In the genomic region with DNA sequence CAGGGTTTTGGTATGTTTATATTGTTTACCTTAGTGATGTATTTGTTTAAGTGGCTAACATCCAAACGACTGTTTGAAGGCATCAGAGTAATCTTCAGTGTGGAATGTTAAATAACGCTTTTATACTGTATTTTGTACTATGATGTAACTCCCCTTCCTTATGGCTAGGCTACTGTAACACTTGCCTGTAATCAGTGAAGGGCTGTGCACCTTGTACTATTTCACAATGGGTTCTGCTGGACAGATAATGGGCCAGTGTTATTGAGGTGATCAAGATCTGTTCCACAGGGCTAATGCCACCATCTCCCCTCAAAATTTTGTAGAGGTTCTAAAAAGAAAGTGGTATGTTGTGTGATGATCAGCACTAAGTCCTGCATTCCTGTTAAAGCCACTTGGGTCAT, we compare ENCODE assay signal across 2 cellular contexts.
TF ChIP-seq lines count a peak whose summit lies in the region.

No MANE protein-coding gene starts in this region.

TF ChIP-seq in HEK293, 187 proteins besides CTCF, POLR2A, EP300 and RAD21:
- TF ChIP-seq SP7 (tag by site-specific recombination; IDR thresholded peaks at IDR 0.05): 0 out of 2 replicates have a peak, but pooled peaks have one; percentile 9
- peak; percentile 38; the same call in 1 of the 2 replicates for TF ChIP-seq ZEB2 (tag by site-specific recombination; IDR thresholded peaks at IDR 0.05)
- TF ChIP-seq OSR2 (tag by site-specific recombination; IDR thresholded peaks at IDR 0.05): peak; percentile 42; the same call in 1 of the 2 replicates

TF ChIP-seq in WTC11, 78 proteins besides CTCF, POLR2A, EP300 and RAD21:
- TF ChIP-seq GABPB1 (CRISPR knock-in tag; IDR thresholded peaks at IDR 0.05): peak; percentile 93
TF ChIP-seq in WTC11: peak in this region for 1; not testable (repeated sequence) for 77.
